In genomic region chr7:106140406-106141173, GRCh38 we compare ENCODE assay signal across 1 cellular context.
TF ChIP-seq lines count a peak whose summit lies in the region.

No MANE protein-coding gene starts in this region.

TF ChIP-seq in K562, 482 proteins besides CTCF, POLR2A, EP300 and RAD21 (continued from another document):
- peak; percentile 39; the same call in 1 of the 2 replicates for TF ChIP-seq PKNOX1 (IDR thresholded peaks at IDR 0.05)
TF ChIP-seq in K562: peak in this region for 1.
